Comparison of ENCODE assay signal across 21 cellular contexts in the genomic region with DNA sequence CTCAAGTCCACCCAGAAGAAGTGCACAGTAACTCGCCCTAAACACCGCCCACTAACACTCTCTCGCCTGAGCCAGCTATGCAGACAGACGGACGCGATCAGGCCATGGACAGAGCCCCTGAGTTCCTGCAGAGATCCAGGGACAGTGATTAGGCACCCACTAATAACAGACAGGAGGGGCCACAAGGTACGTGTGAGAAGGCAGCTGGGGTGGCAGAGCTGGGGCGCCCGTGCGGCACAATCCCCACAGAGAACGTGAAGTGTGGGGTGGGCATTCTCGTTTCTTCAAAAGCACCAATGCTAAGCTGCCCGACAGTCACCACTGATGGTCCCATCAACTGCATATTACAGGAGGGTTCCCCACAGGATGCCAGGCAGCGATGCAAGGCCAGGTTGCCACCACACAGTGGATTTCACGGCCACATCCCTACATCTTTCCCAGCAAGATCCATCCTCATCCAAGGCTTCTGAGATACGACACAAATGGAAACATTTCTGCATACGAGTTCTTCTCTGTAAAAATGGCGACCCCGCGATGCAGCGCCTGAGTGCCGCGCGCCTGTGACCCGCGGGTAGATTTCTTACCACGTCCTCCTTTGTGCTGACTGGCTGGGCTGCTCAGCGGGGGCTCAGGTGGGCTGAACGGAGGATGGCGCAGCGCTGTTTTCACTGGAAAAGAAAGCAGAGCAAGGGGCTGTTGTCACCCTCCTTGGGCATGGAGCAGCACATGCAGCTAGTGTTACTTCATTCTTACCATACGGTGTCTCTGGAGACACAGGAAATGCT.
"Had no signal": no experiment of that assay in that cellular context is flagged by ENCODE, and none has a peak within 500 bp of the region (broad histone marks: within the 10 kb centered on the region; RNA-seq: fewer than 3 reads in every experiment).

No MANE protein-coding gene starts in this region.

- H3K27ac ChIP-seq: breast epithelium, epithelial cell of prostate, gastroesophageal sphincter, ovary, psoas muscle, testis, upper lobe of right lung had no signal

- H3K4me1 ChIP-seq: breast epithelium, gastroesophageal sphincter, psoas muscle, upper lobe of right lung had no signal

- DNase-seq: activated CD4-positive, alpha-beta memory T cell treated with anti-CD3 and anti-CD28 coated beads for 36 hours; activated CD4-positive, alpha-beta T cell treated with anti-CD3 and anti-CD28 coated beads for 48 hours; activated naive CD4-positive, alpha-beta T cell treated with anti-CD3 and anti-CD28 coated beads for 36 hours; activated naive CD8-positive, alpha-beta T cell treated with anti-CD3 and anti-CD28 coated beads, Interleukin-2, amount 10 ng/mL, durations not matched to agents 7 days and 5 days; activated T-cell treated with anti-CD3 and anti-CD28 coated beads, Interleukin-2, amount 50 U/mL, for 48 hours; amniotic stem cell; cortex of kidney; hypothalamus; left cardiac atrium; mesendoderm; naive thymus-derived CD4-positive, alpha-beta T cell; psoas muscle; stimulated activated CD4-positive, alpha-beta T cell treated with anti-CD3 and anti-CD28 coated beads, Interleukin-1b, Interleukin-23, amount 100 ng/mL, for 48 hours; testis; upper lobe of right lung had no signal

- H3K9me3 ChIP-seq: breast epithelium, gastroesophageal sphincter, ovary, psoas muscle, right atrium auricular region, testis, upper lobe of right lung had no signal

- H3K36me3 ChIP-seq: breast epithelium, ovary, right atrium auricular region had no signal

- ATAC-seq: gastroesophageal sphincter; left cardiac atrium; naive thymus-derived CD4-positive, alpha-beta T cell; psoas muscle; stimulated activated effector memory CD8-positive, alpha-beta T cell treated with anti-CD3 and anti-CD28 coated beads, Interleukin-12 subunit alpha, Interleukin-12 subunit beta, amount 100 ng/mL, for 72 hours; upper lobe of right lung had no signal

- H3K27me3 ChIP-seq: breast epithelium, gastroesophageal sphincter, ovary, right atrium auricular region, testis, upper lobe of right lung had no signal

- H3K4me3 ChIP-seq: breast epithelium, gastroesophageal sphincter, ovary, psoas muscle, right atrium auricular region, testis, upper lobe of right lung had no signal
